In genomic region chr20:46307999-46308257, GRCh38 we compare ENCODE assay signal across 11 cellular contexts. TPM values are rescaled to one million over a fixed set of nuclear protein-coding genes. Genes with fewer than 3 reads are reported as not detected.
DNase-seq lines count a peak whose midpoint lies in the region; ATAC-seq, FAIRE-seq and TF ChIP-seq lines count a peak whose summit lies in the region.
"Had no signal": no experiment of that assay in that cellular context is flagged by ENCODE, and none has a peak within 500 bp of the region (broad histone marks: within the 10 kb centered on the region; RNA-seq: fewer than 3 reads in every experiment).

No MANE protein-coding gene starts in this region.

- H3K18ac ChIP-seq in trophoblast cell (ENCODE audit: low read length), result no peak overlapping the region

- H3K9me3 ChIP-seq in HUES48 (ENCODE audit: control insufficient read depth, insufficient read depth, low read length), result no peaks in the 10 kb centered on the region
- no peaks in the 10 kb centered on the region for H3K9me3 ChIP-seq in endothelial cell of umbilical vein (replicated peaks; ENCODE audit: control insufficient read depth, insufficient read depth, low read length)
- peaks cover 9% of the 10 kb centered on the region for H3K9me3 ChIP-seq in trophoblast cell (ENCODE audit: insufficient read depth, low read depth, low read length)
- no peaks in the 10 kb centered on the region for H3K9me3 ChIP-seq in HAP-1

- BruUV-seq in endothelial cell of umbilical vein (replicated peaks; lab: Mats Ljungman, UMichigan), result no TSS peak

- no peaks in the 10 kb centered on the region for H3K79me1 ChIP-seq in trophoblast cell (ENCODE audit: low read length)

- H3K36me3 ChIP-seq in HUES48 (ENCODE audit: control insufficient read depth, insufficient read depth, low read length), result no peaks in the 10 kb centered on the region
- no peaks in the 10 kb centered on the region for H3K36me3 ChIP-seq in endothelial cell of umbilical vein (ENCODE audit: control insufficient read depth in 2 of 2, extremely low read depth in 1 of 2, insufficient read depth in 2 of 2, low read length in 2 of 2)
- no peaks in the 10 kb centered on the region for H3K36me3 ChIP-seq in trophoblast cell (ENCODE audit: control insufficient read depth in 1 of 2, insufficient read depth in 2 of 2, low read length in 2 of 2)
- H3K36me3 ChIP-seq in HAP-1 (replicated peaks), result no peaks in the 10 kb centered on the region

- H4K20me1 ChIP-seq in endothelial cell of umbilical vein (replicated peaks; ENCODE audit: control insufficient read depth, extremely low read depth, insufficient read depth, low read length), result no peaks in the 10 kb centered on the region

- no peak overlapping the region for H3K9ac ChIP-seq in HUES48 (ENCODE audit: low read depth, low read length)
- H3K9ac ChIP-seq in endothelial cell of umbilical vein (replicated peaks; ENCODE audit: extremely low read depth, insufficient read depth, low read length), result no peak overlapping the region
- H3K9ac ChIP-seq in trophoblast cell (ENCODE audit: low read length), result no peak overlapping the region

- no peak overlapping the region for H3K4ac ChIP-seq in trophoblast cell (ENCODE audit: low read depth, low read length)

- H4K12ac ChIP-seq in trophoblast cell (ENCODE audit: low read depth, low read length), result no peak overlapping the region

- no peak overlapping the region for H3K23ac ChIP-seq in trophoblast cell (ENCODE audit: low read length)

- no peak for TF ChIP-seq CTCF in endothelial cell of umbilical vein (IDR thresholded peaks at IDR 0.05; ENCODE audit: extremely low read depth in 1 of 2, insufficient read depth in 1 of 2, low read depth in 1 of 2, low read length in 2 of 2)

- H3K4me3 ChIP-seq in HUES48 (ENCODE audit: low read depth, low read length) (peak overlapping the region; percentile 67), endothelial cell of umbilical vein (replicated peaks in 1 of 3; ENCODE audit: insufficient read depth in 1 of 3, low read depth in 1 of 3, low read length in 3 of 3) (peak overlapping the region in 1 of 3 experiments; percentile 25), trophoblast cell (ENCODE audit: low read depth, low read length) (peak overlapping the region; percentile 61), HAP-1 (no peak overlapping the region; the same call in 1 of the 2 replicates)
- H3K4me3 ChIP-seq: PC-9 had no signal

- POLR2A ChIA-PET in endothelial cell of umbilical vein (lab: Charles Lee), result no interaction called here

- no peak overlapping the region for H3K14ac ChIP-seq in trophoblast cell (ENCODE audit: low read length)

- H3K27me3 ChIP-seq in HUES48 (ENCODE audit: control insufficient read depth, insufficient read depth, low read length), result peaks cover 82% of the 10 kb centered on the region
- H3K27me3 ChIP-seq in endothelial cell of umbilical vein (ENCODE audit: control insufficient read depth in 2 of 2, insufficient read depth in 2 of 2, low read length in 2 of 2), result peaks cover 51 to 66% of the 10 kb centered on the region in 2 experiments
- peaks cover 64% of the 10 kb centered on the region for H3K27me3 ChIP-seq in trophoblast cell (ENCODE audit: insufficient read depth, low read length)
- peaks cover 88% of the 10 kb centered on the region for H3K27me3 ChIP-seq in HAP-1 (ENCODE audit: low read depth)

- H2BK12ac ChIP-seq in trophoblast cell (ENCODE audit: low read length), result no peak overlapping the region

- no peak overlapping the region for H2BK120ac ChIP-seq in trophoblast cell (ENCODE audit: insufficient read depth, low read length, poor library complexity)

- intact Hi-C loops in endothelial cell of umbilical vein (cut with micrococcal nuclease), result loop anchor here (1.0 kb wide), 3 partner anchors 41 to 176 kb away; no protein-coding TSS in a partner anchor

- ATAC-seq in GM21825 (IDR thresholded peaks at IDR 0.05; ENCODE audit: unreplicated experiment), result no peak
- no peak for ATAC-seq in HG03565 (IDR thresholded peaks at IDR 0.05; ENCODE audit: unreplicated experiment)

- H2AFZ ChIP-seq in endothelial cell of umbilical vein (ENCODE audit: low read depth, low read length) (no peak overlapping the region), trophoblast cell (ENCODE audit: insufficient read depth, low read length, poor library complexity) (no peak overlapping the region)
- H2AFZ ChIP-seq: PC-9 had no signal

- no peaks in the 10 kb centered on the region for H3K9me1 ChIP-seq in endothelial cell of umbilical vein (replicated peaks; ENCODE audit: control insufficient read depth, extremely low read depth, insufficient read depth, low read length)

- no peak overlapping the region for H2AK5ac ChIP-seq in trophoblast cell (ENCODE audit: low read length)

- CTCF ChIA-PET in endothelial cell of umbilical vein (lab: Charles Lee), result interaction anchor here (1.7 kb wide), 1 partner anchor 15 kb away, joined by 8 read pairs; no protein-coding TSS in a partner anchor

- H3K4me2 ChIP-seq in endothelial cell of umbilical vein (ENCODE audit: insufficient read depth, low read length) (no peak overlapping the region), trophoblast cell (ENCODE audit: low read length) (peak overlapping the region; percentile 93)
- H3K4me2 ChIP-seq: PC-9 had no signal

- FAIRE-seq in endothelial cell of umbilical vein (lab: Jason Lieb, UNC), result no peak

- H3K4me1 ChIP-seq in HUES48 (ENCODE audit: control insufficient read depth, insufficient read depth, low read length), result no peaks in the 10 kb centered on the region
- no peaks in the 10 kb centered on the region for H3K4me1 ChIP-seq in endothelial cell of umbilical vein (ENCODE audit: control insufficient read depth, extremely low read depth, insufficient read depth, low read length)
- peaks cover 4 to 5% of the 10 kb centered on the region in 2 experiments for H3K4me1 ChIP-seq in trophoblast cell (ENCODE audit: control insufficient read depth in 1 of 2, insufficient read depth in 2 of 2, low read length in 2 of 2)
- H3K4me1 ChIP-seq in HAP-1, result no peaks in the 10 kb centered on the region

- no peak for TF ChIP-seq POLR2A in endothelial cell of umbilical vein (IDR thresholded peaks at IDR 0.05; ENCODE audit: low read depth, low read length)

- in situ Hi-C loops in HAP-1 (cut with MboI; ENCODE audit: low sequenced_read_pairs), result no loop called here

- H2BK5ac ChIP-seq in trophoblast cell (ENCODE audit: low read depth, low read length, poor library complexity), result no peak overlapping the region

- peak; percentile 45 for DNase-seq in COLO668 (lab: John Stamatoyannopoulos, UW; ENCODE audit: unreplicated experiment)
- no peak for DNase-seq in endothelial cell of umbilical vein (ENCODE audit: low read depth, low spot score)
- no peak for DNase-seq in trophoblast cell
- DNase-seq in HAP-1 (ENCODE audit: low spot score in 2 of 2), result no peak
- DNase-seq in NCI-H69 (lab: John Stamatoyannopoulos, UW), result no peak
- DNase-seq: PC-9 had no signal

- WGBS in trophoblast cell (ENCODE audit: extremely low coverage, insufficient coverage, insufficient read length), result no CpG with 5 or more reads among the region's 35 CpGs

- dilution Hi-C loops in endothelial cell of umbilical vein (cut with MboI; ENCODE audit: extremely low pct_ligation_motif_present, low sequenced_read_pairs), result no loop called here

- H4K8ac ChIP-seq in trophoblast cell (ENCODE audit: low read depth, low read length), result no peak overlapping the region

- H3K27ac ChIP-seq in HUES48 (ENCODE audit: low read depth, low read length) (no peak overlapping the region), endothelial cell of umbilical vein (ENCODE audit: insufficient read depth, low read depth, low read length) (no peak overlapping the region), trophoblast cell (ENCODE audit: low read depth, low read length) (no peak overlapping the region)
- H3K27ac ChIP-seq: PC-9 had no signal

- H3K79me2 ChIP-seq in endothelial cell of umbilical vein (ENCODE audit: control insufficient read depth, insufficient read depth, low read length), result no peaks in the 10 kb centered on the region
- H3K79me2 ChIP-seq in trophoblast cell (ENCODE audit: control insufficient read depth, insufficient read depth, low read length, poor library complexity), result no peaks in the 10 kb centered on the region

- H4K91ac ChIP-seq in trophoblast cell (ENCODE audit: low read depth, low read length), result no peak overlapping the region

TF ChIP-seq in endothelial cell of umbilical vein, 7 proteins besides CTCF, POLR2A, EP300 and RAD21:
- no peak for TF ChIP-seq MYC (IDR thresholded peaks at IDR 0.05; ENCODE audit: low read depth, low read length)
- no peak for TF ChIP-seq POLR2AphosphoS5 (IDR thresholded peaks at IDR 0.05; ENCODE audit: insufficient read depth, low read depth, low read length)
- no peak for TF ChIP-seq GATA2 (IDR thresholded peaks at IDR 0.05; ENCODE audit: insufficient read depth, insufficient read length, low read depth, low read length)
- peak; percentile 12 for TF ChIP-seq EZH2 (IDR thresholded peaks at IDR 0.05; ENCODE audit: borderline replicate concordance, low read depth, low read length, severe bottlenecking)
- no peak for TF ChIP-seq JUN (IDR thresholded peaks at IDR 0.05; ENCODE audit: borderline replicate concordance, insufficient read depth, insufficient read length, low read depth)
TF ChIP-seq in endothelial cell of umbilical vein: peak in this region for 1.

RNA-seq across cellular contexts. Expression of gene CDH22, which starts 0.4 kb away (rescaled TPM):
- total RNA-seq in endothelial cell of umbilical vein, result not detected in 2 replicates
- not detected in 2 replicates for polyA plus RNA-seq in endothelial cell of umbilical vein
- not detected in 2 replicates for polyA plus RNA-seq in endothelial cell of umbilical vein (2011; cell fraction: cytosol; rRNA removed)
- polyA plus RNA-seq in endothelial cell of umbilical vein (2011; cell fraction: nucleus; rRNA removed), result not detected in 2 replicates
- 0.10 TPM in 1 of 2 replicates, not detected in the other for polyA plus RNA-seq in endothelial cell of umbilical vein (2012)
- not detected in 2 replicates for polyA minus RNA-seq in endothelial cell of umbilical vein
- polyA minus RNA-seq in endothelial cell of umbilical vein (2011; cell fraction: cytosol; rRNA and poly(A)+ RNA removed), result not detected
- polyA minus RNA-seq in endothelial cell of umbilical vein (2011; cell fraction: nucleus; rRNA and poly(A)+ RNA removed), result 0.14 TPM in 1 of 2 replicates, not detected in the other
- 0.01 TPM in 1 of 2 replicates, not detected in the other for polyA plus RNA-seq in trophoblast cell (2013)
- total RNA-seq: activated T-helper 2 cell treated with anti-CD3 and anti-CD28 coated beads, Interferon-gamma antibody, Interleukin-2, Interleukin-4, amounts not matched to agents 10 μg/mL and 5 μg/mL and 100 μg/mL, durations not matched to agents 14 hours and 24 hours and 36 hours; CD8-positive, alpha-beta T cell; PC-9 had no signal
